8 cellular contexts compared by ENCODE assay signal in the genomic region with DNA sequence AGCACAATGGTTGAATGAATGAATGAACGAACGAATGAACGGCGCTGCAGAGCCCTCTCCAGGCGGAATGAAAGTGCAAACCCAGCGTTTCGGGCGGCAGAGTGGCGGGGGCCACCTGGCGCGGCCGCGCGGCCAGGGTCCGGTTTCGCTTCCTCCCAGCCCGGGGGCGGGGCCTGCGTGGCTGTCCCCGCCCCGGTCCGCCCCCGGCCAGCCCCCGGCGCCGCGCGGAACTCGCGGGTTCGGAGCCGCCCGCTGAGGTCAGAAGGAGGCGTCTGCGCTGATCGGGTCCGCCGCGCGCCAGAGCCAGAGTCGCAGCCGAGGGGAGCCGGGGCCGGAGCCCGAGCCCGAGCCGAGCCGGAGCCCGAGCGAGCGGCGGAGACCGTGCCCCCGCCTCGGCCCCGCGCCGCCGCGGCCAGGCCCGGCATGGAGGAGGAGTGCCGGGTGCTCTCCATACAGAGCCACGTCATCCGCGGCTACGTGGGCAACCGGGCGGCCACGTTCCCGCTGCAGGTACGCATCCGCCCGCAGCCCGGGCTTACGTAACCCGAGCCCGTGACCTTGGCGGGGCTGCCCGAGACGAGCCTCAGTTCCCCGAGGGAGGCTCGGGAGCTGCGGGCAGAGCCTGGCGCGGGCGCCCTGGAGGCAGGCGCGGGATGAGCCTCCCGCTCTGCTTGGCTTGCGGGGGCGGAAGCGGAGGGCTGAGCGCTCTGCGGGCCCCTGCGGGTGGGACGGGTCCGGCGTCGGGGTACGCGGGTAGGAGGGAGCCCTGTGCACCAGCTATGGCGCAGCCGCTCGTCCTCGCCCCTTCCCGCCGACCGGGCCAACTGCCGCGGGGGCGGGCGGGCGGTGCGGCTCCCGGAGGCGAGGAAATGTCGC. TPM values are rescaled to one million over a fixed set of nuclear protein-coding genes. Genes with fewer than 3 reads are reported as not detected.
A peak's percentile ranks its signal among the peaks of the same experiment; 100 is the strongest.
DNase-seq lines count a peak whose midpoint lies in the region; ATAC-seq and TF ChIP-seq lines count a peak whose summit lies in the region.

Gene PDXK, plus strand, starts transcription at position 258 of the 876 bp plus-strand sequence. Its CDS starts 166 bp downstream, at position 424.

- H3K27ac Mint-ChIP-seq in activated naive CD4-positive, alpha-beta T cell treated with anti-CD3 and anti-CD28 coated beads, Interleukin-2, amount 50 U/mL, for 24 hours: peak within 1 kb of the TSS; percentile 38

- H3K79me2 ChIP-seq in Karpas-422 (ENCODE audit: low read length) (peaks cover 44% of the 10 kb centered on the region), osteoblast (ENCODE audit: insufficient read depth, low read length) (peaks cover 49% of the 10 kb centered on the region)

- no peaks in the 10 kb centered on the region for H3K27me3 ChIP-seq in Karpas-422 (ENCODE audit: low read length)
- H3K27me3 ChIP-seq in osteoblast (ENCODE audit: insufficient read depth, low read length): no peaks in the 10 kb centered on the region

- peak within 1 kb of the TSS; percentile 88 for H3K4me3 ChIP-seq in Karpas-422 (ENCODE audit: low read length)
- peak within 1 kb of the TSS; percentile 94 for H3K4me3 ChIP-seq in SK-N-MC
- peak within 1 kb of the TSS; percentile 91 for H3K4me3 ChIP-seq in osteoblast (ENCODE audit: insufficient read depth, low read length)

- H3K4me1 Mint-ChIP-seq in activated naive CD4-positive, alpha-beta T cell treated with anti-CD3 and anti-CD28 coated beads, Interleukin-2, amount 50 U/mL, for 24 hours: peaks cover 23% of the 10 kb centered on the region

- no peaks in the 10 kb centered on the region for H3K36me3 Mint-ChIP-seq in activated naive CD4-positive, alpha-beta T cell treated with anti-CD3 and anti-CD28 coated beads, Interleukin-2, amount 50 U/mL, for 24 hours

- DNase-seq in ELR (ENCODE audit: low read depth) (peak; percentile 85), Karpas-422 (peak; percentile 96), SK-N-MC (ENCODE audit: low read depth, low spot score) (no peak), glomerular visceral epithelial cell (ENCODE audit: extremely low spot score) (peak; percentile 88), osteoblast (ENCODE audit: insufficient read length, low spot score, missing footprints) (peak; percentile 98)

- H3K4me3 Mint-ChIP-seq in activated naive CD4-positive, alpha-beta T cell treated with anti-CD3 and anti-CD28 coated beads, Interleukin-2, amount 50 U/mL, for 24 hours: peak within 1 kb of the TSS; percentile 88

- H3K36me3 ChIP-seq in Karpas-422 (ENCODE audit: insufficient read depth, low read length) (peaks cover 8% of the 10 kb centered on the region; the same call in 1 of the 2 replicates), SK-N-MC (ENCODE audit: insufficient read depth, low read length) (no peaks in the 10 kb centered on the region), osteoblast (ENCODE audit: insufficient read depth, low read length) (peaks cover 14% of the 10 kb centered on the region)

- H3K9me3 Mint-ChIP-seq in activated naive CD4-positive, alpha-beta T cell treated with anti-CD3 and anti-CD28 coated beads, Interleukin-2, amount 50 U/mL, for 24 hours: no peaks in the 10 kb centered on the region

- H2AFZ ChIP-seq in Karpas-422 (ENCODE audit: low read length) (peak within 1 kb of the TSS; percentile 78), osteoblast (ENCODE audit: low read length) (peak within 1 kb of the TSS; percentile 62)

- H3K9me3 ChIP-seq in Karpas-422 (ENCODE audit: low read length) (no peaks in the 10 kb centered on the region), SK-N-MC (ENCODE audit: low read depth, low read length) (no peaks in the 10 kb centered on the region), osteoblast (ENCODE audit: low read depth, low read length) (no peaks in the 10 kb centered on the region)

- H4K20me1 ChIP-seq in Karpas-422 (ENCODE audit: insufficient read depth, low read depth, low read length) (peaks cover 28% of the 10 kb centered on the region), osteoblast (ENCODE audit: insufficient read depth, low read length) (peaks cover 34% of the 10 kb centered on the region)

- H3K4me2 ChIP-seq in Karpas-422 (ENCODE audit: low read depth, low read length, poor library complexity, severe bottlenecking) (peak within 1 kb of the TSS; percentile 86), osteoblast (ENCODE audit: insufficient read depth, low read length) (peak within 1 kb of the TSS; percentile 84)

- peaks cover 57% of the 10 kb centered on the region for H3K4me1 ChIP-seq in Karpas-422 (ENCODE audit: low read length)
- peaks cover 22% of the 10 kb centered on the region for H3K4me1 ChIP-seq in osteoblast (ENCODE audit: insufficient read depth, low read length)

- no peak for TF ChIP-seq CTCF in osteoblast (IDR thresholded peaks at IDR 0.05; ENCODE audit: extremely low read depth, low read depth, low read length)

- H3K27me3 Mint-ChIP-seq in activated naive CD4-positive, alpha-beta T cell treated with anti-CD3 and anti-CD28 coated beads, Interleukin-2, amount 50 U/mL, for 24 hours: no peaks in the 10 kb centered on the region

- H3K9ac ChIP-seq in Karpas-422 (ENCODE audit: low read length): peak within 1 kb of the TSS; percentile 90
- H3K9ac ChIP-seq in SK-N-MC (ENCODE audit: insufficient read length): peak within 1 kb of the TSS; percentile 70

- H3K27ac ChIP-seq in Karpas-422 (ENCODE audit: low read length): peak within 1 kb of the TSS; percentile 56
- no peak within 1 kb of the TSS for H3K27ac ChIP-seq in SK-N-MC
- peak within 1 kb of the TSS; percentile 41 for H3K27ac ChIP-seq in osteoblast (ENCODE audit: low read depth, low read length)
- H3K27ac ChIP-seq in temporal lobe (ENCODE audit: low read depth, low read length): peak within 1 kb of the TSS; percentile 83

- ATAC-seq in GM21786 (IDR thresholded peaks at IDR 0.05; ENCODE audit: unreplicated experiment): peak; percentile 48

- no peaks in the 10 kb centered on the region for H3K9me2 ChIP-seq in Karpas-422 (replicated peaks; ENCODE audit: insufficient read depth, low read length)

RNA-seq across cellular contexts. Expression of gene PDXK, which starts in this region (rescaled TPM):
- total RNA-seq in Karpas-422 (2014; rRNA removed; shearing (Covaris generic); ENCODE audit: low replicate concordance): 44.7 and 86.5 TPM in 2 replicates
- total RNA-seq in osteoblast (88.4 and 89.4 TPM in 2 replicates), temporal lobe (38.6 TPM)
